In genomic region chr4:189162888-189163287, GRCh38 we compare ENCODE assay signal across 2 cellular contexts.
TF ChIP-seq lines count a peak whose summit lies in the region.

No MANE protein-coding gene starts in this region.

TF ChIP-seq in GM23338, 12 proteins besides CTCF, POLR2A, EP300 and RAD21:
- TF ChIP-seq ETS1 (IDR thresholded peaks at IDR 0.05) (no peak), ZNF331 (CRISPR knock-in tag; IDR thresholded peaks at IDR 0.05; ENCODE audit: low read depth) (no peak), NANOG (IDR thresholded peaks at IDR 0.05; ENCODE audit: borderline replicate concordance) (no peak), EZH2phosphoT487 (IDR thresholded peaks at IDR 0.05; ENCODE audit: unreplicated experiment) (no peak), JUNB (IDR thresholded peaks at IDR 0.05; ENCODE audit: unreplicated experiment) (no peak), CREB1 (CRISPR knock-in tag; IDR thresholded peaks at IDR 0.05; ENCODE audit: low read depth) (no peak), POLR2AphosphoS5 (IDR thresholded peaks at IDR 0.05; ENCODE audit: low read depth) (no peak), ZNF114 (CRISPR knock-in tag; IDR thresholded peaks at IDR 0.05) (no peak), EZH2 (IDR thresholded peaks at IDR 0.05; ENCODE audit: low read depth, unreplicated experiment) (no peak), ZNF462 (CRISPR knock-in tag; IDR thresholded peaks at IDR 0.05) (no peak), STAT1 (IDR thresholded peaks at IDR 0.05; ENCODE audit: unreplicated experiment) (no peak), REST (IDR thresholded peaks at IDR 0.05; ENCODE audit: unreplicated experiment) (no peak)

TF ChIP-seq in IMR-90, 13 proteins besides CTCF, POLR2A, EP300 and RAD21:
- TF ChIP-seq SMC3 (IDR thresholded peaks at IDR 0.05; ENCODE audit: low read depth, low read length) (no peak), BHLHE40 (IDR thresholded peaks at IDR 0.05; ENCODE audit: low read depth, low read length) (no peak), USF2 (IDR thresholded peaks at IDR 0.05; ENCODE audit: low read depth, low read length) (no peak), MAZ (IDR thresholded peaks at IDR 0.05; ENCODE audit: borderline replicate concordance, low read depth, low read length) (no peak), MXI1 (IDR thresholded peaks at IDR 0.05; ENCODE audit: borderline replicate concordance, low read depth, low read length) (no peak), CHD1 (IDR thresholded peaks at IDR 0.05; ENCODE audit: low read depth, low read length) (no peak), CEBPB (IDR thresholded peaks at IDR 0.05; ENCODE audit: low read depth, low read length) (no peak), FOS (IDR thresholded peaks at IDR 0.05; ENCODE audit: low read depth, low read length) (no peak), MAFK (IDR thresholded peaks at IDR 0.05; ENCODE audit: low read depth, low read length) (no peak), RFX5 (IDR thresholded peaks at IDR 0.05; ENCODE audit: low read depth, low read length) (no peak), ELK1 (IDR thresholded peaks at IDR 0.05; ENCODE audit: borderline replicate concordance, low read depth, low read length) (no peak), RCOR1 (IDR thresholded peaks at IDR 0.05; ENCODE audit: insufficient replicate concordance, low read length) (no peak), NFE2L2 (IDR thresholded peaks at IDR 0.05; ENCODE audit: low read depth, low read length) (no peak)
TF ChIP-seq in IMR-90: peak in this region for 0.
